18 cellular contexts compared by ENCODE assay signal in genomic region chr7:74267756-74268565, GRCh38. TPM values are rescaled to one million over a fixed set of nuclear protein-coding genes. Genes with fewer than 3 reads are reported as not detected.
DNase-seq lines count a peak whose midpoint lies in the region; ATAC-seq, FAIRE-seq and TF ChIP-seq lines count a peak whose summit lies in the region.
"Had no signal": no experiment of that assay in that cellular context is flagged by ENCODE, and none has a peak within 500 bp of the region (broad histone marks: within the 10 kb centered on the region; RNA-seq: fewer than 3 reads in every experiment).

No MANE protein-coding gene starts in this region.

- BruUV-seq in HepG2 (replicated peaks; lab: Mats Ljungman, UMichigan): no TSS peak

- intact Hi-C loops in HepG2 (cut with micrococcal nuclease; ENCODE audit: unreplicated experiment) (loop anchor here (10.0 kb wide), 1 partner anchor 63 kb away; no protein-coding TSS in a partner anchor), right lobe of liver (cut with DNase I) (no loop called here), esophagus squamous epithelium (cut with DNase I) (no loop called here), lower lobe of right lung (cut with DNase I) (no loop called here)

- H3K4me1 ChIP-seq in HepG2 (ENCODE audit: insufficient read depth, low read length) (peaks cover 79% of the 10 kb centered on the region), right lobe of liver (peaks cover 0 to 12% (median 0%) of the 10 kb centered on the region in 4 donors), esophagus squamous epithelium (peaks cover 4 to 39% (median 7%) of the 10 kb centered on the region in 3 donors), lower lobe of right lung (peaks cover 25% of the 10 kb centered on the region)

- H3K27me3 ChIP-seq in HepG2 (ENCODE audit: control insufficient read depth in 1 of 2, insufficient read depth in 2 of 2, low read length in 2 of 2) (no peaks in the 10 kb centered on the region), right lobe of liver (no peaks in the 10 kb centered on the region), esophagus squamous epithelium (no peaks in the 10 kb centered on the region), lower lobe of right lung (ENCODE audit: low read depth) (no peaks in the 10 kb centered on the region)
- H3K27me3 ChIP-seq: left lung, ovary, transverse colon had no signal

- H3K9ac ChIP-seq in HepG2 (ENCODE audit: insufficient read depth, low read depth, low read length): no peak overlapping the region

- no peaks in the 10 kb centered on the region for H3K36me3 Mint-ChIP-seq in type B pancreatic cell
- no peaks in the 10 kb centered on the region for H3K36me3 Mint-ChIP-seq in T-cell
- H3K36me3 Mint-ChIP-seq: stimulated activated naive B cell treated with anti-CD40 and anti-IgM and Interleukin-4, amounts not matched to agents 10 μg/mL and 1 μg/mL and 100 μg/mL, for 72 hours had no signal

- no peak for FAIRE-seq in HepG2 (lab: Jason Lieb, UNC)
- FAIRE-seq: A204.1, G401.6 had no signal

- peak overlapping the region; percentile 67 for H3K27ac Mint-ChIP-seq in type B pancreatic cell
- H3K27ac Mint-ChIP-seq in T-cell: no peak overlapping the region
- H3K27ac Mint-ChIP-seq: activated naive CD8-positive, alpha-beta T cell treated with anti-CD3 and anti-CD28 coated beads, Interleukin-2, amount 50 U/mL, for 24 hours; stimulated activated naive B cell treated with anti-CD40 and anti-IgM and Interleukin-4, amounts not matched to agents 10 μg/mL and 1 μg/mL and 100 μg/mL, for 72 hours; T-helper 2 cell treated with Interferon-gamma antibody and Interleukin-4, amounts not matched to agents 5 μg/mL and 100 μg/mL, for 36 hours had no signal

- no peak overlapping the region for H2AFZ ChIP-seq in HepG2 (ENCODE audit: low read length)

- in situ Hi-C loops in HepG2 (cut with HindIII; ENCODE audit: extremely low pct_ligation_motif_present, low pct_unique_long_range_greater_than_20kb): no loop called here

- H3K27me3 Mint-ChIP-seq in type B pancreatic cell: no peaks in the 10 kb centered on the region
- peaks cover 0 to 6% of the 10 kb centered on the region in 2 donors for H3K27me3 Mint-ChIP-seq in T-cell
- H3K27me3 Mint-ChIP-seq: stimulated activated naive B cell treated with anti-CD40 and anti-IgM and Interleukin-4, amounts not matched to agents 10 μg/mL and 1 μg/mL and 100 μg/mL, for 72 hours had no signal

- peak overlapping the region in 1 of 3 experiments; percentile 5; a peak in 1 of 6 replicates for H3K4me3 ChIP-seq in HepG2 (replicated peaks in 1 of 3; ENCODE audit: insufficient read depth in 1 of 3, low read depth in 2 of 3, low read length in 3 of 3)
- H3K4me3 ChIP-seq in right lobe of liver: no peak overlapping the region
- H3K4me3 ChIP-seq in esophagus squamous epithelium: no peak overlapping the region
- H3K4me3 ChIP-seq in lower lobe of right lung: no peak overlapping the region
- H3K4me3 ChIP-seq: left lung, ovary, transverse colon had no signal

- TF ChIP-seq POLR2A in HepG2 (IDR thresholded peaks at IDR 0.05; ENCODE audit: insufficient read depth in 1 of 2, low read depth in 2 of 2, low read length in 2 of 2) (no peak), right lobe of liver (IDR thresholded peaks at IDR 0.05) (no peak), esophagus squamous epithelium (IDR thresholded peaks at IDR 0.05) (no peak)

- H4K20me1 ChIP-seq in HepG2 (ENCODE audit: insufficient read depth, low read length): no peaks in the 10 kb centered on the region

- peak overlapping the region; percentile 77 for H3K4me2 ChIP-seq in HepG2 (ENCODE audit: low read depth, low read length)

- ATAC-seq in HepG2 (no peak), right lobe of liver (no peak), T-cell (replicated peaks in 1 of 4) (no peak), lower lobe of right lung (no peak)
- ATAC-seq: activated naive CD8-positive, alpha-beta T cell treated with anti-CD3 and anti-CD28 coated beads, Interleukin-2, amount 50 U/mL, for 24 hours; left lung; sciatic nerve; stimulated activated naive B cell treated with anti-CD40 and anti-IgM and Interleukin-4, amounts not matched to agents 10 μg/mL and 1 μg/mL and 100 μg/mL, for 72 hours had no signal

- H3K36me3 ChIP-seq in HepG2 (replicated peaks in 1 of 2; ENCODE audit: control insufficient read depth in 1 of 2, insufficient read depth in 2 of 2, low read length in 2 of 2) (no peaks in the 10 kb centered on the region), right lobe of liver (no peaks in the 10 kb centered on the region), esophagus squamous epithelium (no peaks in the 10 kb centered on the region), lower lobe of right lung (no peaks in the 10 kb centered on the region)
- H3K36me3 ChIP-seq: left lung, ovary, transverse colon had no signal

- CTCF ChIA-PET in HepG2 (lab: Yijun Ruan, JAX; ENCODE audit: low intra/inter-chr PET ratio, low total read pairs): no interaction called here
- CTCF ChIA-PET in T-cell (lab: Charles Lee): interaction anchor here in 1 of 2 donors (0.7 kb wide), 1 partner anchor 13 kb away, joined by 5 read pairs; no protein-coding TSS in a partner anchor

- H3K4me3 Mint-ChIP-seq in type B pancreatic cell (peak overlapping the region; percentile 59), T-cell (no peak overlapping the region)
- H3K4me3 Mint-ChIP-seq: activated naive CD8-positive, alpha-beta T cell treated with anti-CD3 and anti-CD28 coated beads, Interleukin-2, amount 50 U/mL, for 24 hours; T-helper 2 cell treated with Interferon-gamma antibody and Interleukin-4, amounts not matched to agents 5 μg/mL and 100 μg/mL, for 36 hours had no signal

- H3K9me3 ChIP-seq in HepG2 (ENCODE audit: low read length) (no peaks in the 10 kb centered on the region), right lobe of liver (no peaks in the 10 kb centered on the region), esophagus squamous epithelium (no peaks in the 10 kb centered on the region), lower lobe of right lung (no peaks in the 10 kb centered on the region)
- H3K9me3 ChIP-seq: left lung, ovary, transverse colon had no signal

- H3K27ac ChIP-seq in HepG2 (ENCODE audit: extremely low read length, insufficient read depth, low read length): no peak overlapping the region
- H3K27ac ChIP-seq in right lobe of liver: no peak overlapping the region
- H3K27ac ChIP-seq in esophagus squamous epithelium: peak overlapping the region; percentile 24 to 74 (median 72)
- no peak overlapping the region for H3K27ac ChIP-seq in lower lobe of right lung
- H3K27ac ChIP-seq: C4-2B, left lung, ovary, transverse colon had no signal

- peaks cover 21% of the 10 kb centered on the region for H3K4me1 Mint-ChIP-seq in type B pancreatic cell (ENCODE audit: unreplicated experiment)
- H3K4me1 Mint-ChIP-seq in T-cell: peaks cover 0 to 15% (median 9%) of the 10 kb centered on the region in 3 donors

- 14% methylated on average over 13 of the region's 13 CpGs for WGBS in HepG2 (ENCODE audit: low lambda C conversion rate)
- 74% methylated on average over 10 of the region's 13 CpGs for WGBS in right lobe of liver (ENCODE audit: insufficient coverage, low coverage, low lambda C conversion rate, missing lambda C conversion rate)
- 35 to 38% methylated on average over 11 to 13 of the region's 13 CpGs for WGBS in esophagus squamous epithelium, 2 donors

- H3K9me3 Mint-ChIP-seq in type B pancreatic cell: no peaks in the 10 kb centered on the region
- H3K9me3 Mint-ChIP-seq in T-cell: no peaks in the 10 kb centered on the region
- H3K9me3 Mint-ChIP-seq: activated naive CD8-positive, alpha-beta T cell treated with anti-CD3 and anti-CD28 coated beads, Interleukin-2, amount 50 U/mL, for 24 hours; stimulated activated naive B cell treated with anti-CD40 and anti-IgM and Interleukin-4, amounts not matched to agents 10 μg/mL and 1 μg/mL and 100 μg/mL, for 72 hours; T-helper 2 cell treated with Interferon-gamma antibody and Interleukin-4, amounts not matched to agents 5 μg/mL and 100 μg/mL, for 36 hours had no signal

- H3K79me2 ChIP-seq in HepG2 (ENCODE audit: insufficient read depth, low read length): no peaks in the 10 kb centered on the region

- TF ChIP-seq EP300 in HepG2 (IDR thresholded peaks at IDR 0.05; ENCODE audit: low read depth in 2 of 2, low read length in 2 of 2) (no peak), HepG2 (CRISPR knock-in tag; IDR thresholded peaks at IDR 0.05; ENCODE audit: borderline replicate concordance) (no peak)

- POLR2A ChIA-PET in HepG2 (lab: Yijun Ruan, JAX) (interaction anchor here (0.8 to 5.9 kb wide), 5 partner anchors 12 to 64 kb away, joined by 3 to 60 read pairs (median 5); partner anchors contain the start of genes CLIP2 and RFC2), T-cell (lab: Charles Lee) (interaction anchor here in 1 of 2 donors (0.6 kb wide), 1 partner anchor 80 kb away, joined by 3 read pairs; no protein-coding TSS in a partner anchor)

- DNase-seq in HepG2 (ENCODE audit: low spot score) (no peak), right lobe of liver (no peak), esophagus squamous epithelium (lab: John Stamatoyannopoulos, UW) (no peak), type B pancreatic cell (ENCODE audit: extremely low spot score, unreplicated experiment) (no peak), T-cell (no peak), lower lobe of right lung (no peak)
- DNase-seq: activated CD4-positive, CD25-positive, alpha-beta regulatory T cell; activated naive CD8-positive, alpha-beta T cell treated with anti-CD3 and anti-CD28 coated beads, Interleukin-2, amount 50 U/mL, for 24 hours; left lung; NCI-H2171; ovary; stimulated activated naive B cell treated with anti-CD40 and anti-IgM and Interleukin-4, amounts not matched to agents 10 μg/mL and 1 μg/mL and 100 μg/mL, for 72 hours; transverse colon had no signal

- no peak for TF ChIP-seq RAD21 in HepG2 (CRISPR knock-in tag; IDR thresholded peaks at IDR 0.05)

- TF ChIP-seq CTCF in HepG2 (CRISPR knock-in tag; IDR thresholded peaks at IDR 0.05): no peak
- no peak for TF ChIP-seq CTCF in right lobe of liver (IDR thresholded peaks at IDR 0.05)
- TF ChIP-seq CTCF in esophagus squamous epithelium (IDR thresholded peaks at IDR 0.05): no peak
- no peak for TF ChIP-seq CTCF in type B pancreatic cell (conservative IDR thresholded peaks at IDR 0.05)
- TF ChIP-seq CTCF in lower lobe of right lung (IDR thresholded peaks at IDR 0.05): no peak

RNA-seq across cellular contexts. Expression of gene RFC2, which starts 13.8 kb away (rescaled TPM):
- total RNA-seq in HepG2 (2016; rRNA removed; fragmentation: Illumina TruSeq; extraction: Trizol) (43.5 and 51.2 TPM in 2 replicates), right lobe of liver (10 to 100 TPM in 5 of 6 experiments, 1 to 10 TPM in 1; 8.0 to 21.3 (median 12.2) TPM), esophagus squamous epithelium (10 to 100 TPM; 12.5 to 37.9 (median 22.4) TPM), type B pancreatic cell (ENCODE audit: low replicate concordance) (26.5 and 40.9 TPM in 2 replicates), T-cell (10 to 100 TPM; 13.3 to 17.6 (median 14.8) TPM), lower lobe of right lung (18.5 TPM)
- 22.7 TPM in 2 replicates for total RNA-seq in HepG2 (2016; cell fraction: cytosol; rRNA removed; fragmentation: Illumina TruSeq; extraction: Trizol; ENCODE audit: low read depth)
- total RNA-seq in HepG2 (2016; cell fraction: insoluble cytoplasmic fraction; rRNA removed; fragmentation: Illumina TruSeq; extraction: Trizol): 44.7 and 55.0 TPM in 2 replicates
- 29.4 and 29.5 TPM in 2 replicates for total RNA-seq in HepG2 (2016; cell fraction: membrane; rRNA removed; fragmentation: Illumina TruSeq; extraction: Trizol)
- total RNA-seq in HepG2 (2016; cell fraction: nucleus; rRNA removed; fragmentation: Illumina TruSeq; extraction: Trizol): 16.1 and 16.4 TPM in 2 replicates
- polyA plus RNA-seq in HepG2 (2011; rRNA removed): 14.2 and 14.6 TPM in 2 replicates
- 12.7 and 17.2 TPM in 2 replicates for polyA plus RNA-seq in HepG2 (2011; cell fraction: cytosol; rRNA removed)
- 4.5 TPM in 2 replicates for polyA plus RNA-seq in HepG2 (2011; cell fraction: nucleus; rRNA removed)
- 8.2 and 15.6 TPM in 2 replicates for polyA plus RNA-seq in HepG2 (2012)
- 20.5 and 22.0 TPM in 2 replicates for polyA plus RNA-seq in HepG2 (2016; cell fraction: cytosol; fragmentation: Illumina TruSeq; extraction: Trizol; ENCODE audit: low read depth)
- 64.2 and 73.3 TPM in 2 replicates for polyA plus RNA-seq in HepG2 (2016; cell fraction: insoluble cytoplasmic fraction; fragmentation: Illumina TruSeq; extraction: Trizol; ENCODE audit: low read depth)
- 28.2 TPM in 2 replicates for polyA plus RNA-seq in HepG2 (2016; cell fraction: membrane; fragmentation: Illumina TruSeq; extraction: Trizol; ENCODE audit: low read depth)
- polyA plus RNA-seq in HepG2 (2016; cell fraction: nucleus; fragmentation: Illumina TruSeq; extraction: Trizol; ENCODE audit: insufficient read depth, low read depth): 27.9 and 32.8 TPM in 2 replicates
- polyA minus RNA-seq in HepG2 (2011; rRNA and poly(A)+ RNA removed; ENCODE audit: low replicate concordance): 19.7 and 106 TPM in 2 replicates
- 11.3 and 12.6 TPM in 2 replicates for polyA minus RNA-seq in HepG2 (2011; cell fraction: cytosol; rRNA and poly(A)+ RNA removed)
- polyA minus RNA-seq in HepG2 (2011; cell fraction: nucleus; rRNA and poly(A)+ RNA removed): 9.6 and 11.5 TPM in 2 replicates

RNA-seq across cellular contexts. Expression of gene CLIP2, which starts 21.2 kb away (rescaled TPM):
- total RNA-seq in HepG2 (2016; rRNA removed; fragmentation: Illumina TruSeq; extraction: Trizol) (13.6 and 17.4 TPM in 2 replicates), right lobe of liver (1 to 10 TPM; 2.8 to 6.8 (median 4.2) TPM), esophagus squamous epithelium (10 to 100 TPM in 2 of 4 donors, 1 to 10 TPM in 2; 5.6 to 20.8 (median 10.2) TPM), type B pancreatic cell (ENCODE audit: low replicate concordance) (45.0 and 48.9 TPM in 2 replicates), T-cell (1 to 10 TPM; 3.1 to 8.5 (median 6.3) TPM), lower lobe of right lung (24.1 TPM)
- total RNA-seq in HepG2 (2016; cell fraction: cytosol; rRNA removed; fragmentation: Illumina TruSeq; extraction: Trizol; ENCODE audit: low read depth): 7.5 and 7.6 TPM in 2 replicates
- total RNA-seq in HepG2 (2016; cell fraction: insoluble cytoplasmic fraction; rRNA removed; fragmentation: Illumina TruSeq; extraction: Trizol): 10.6 and 19.9 TPM in 2 replicates
- total RNA-seq in HepG2 (2016; cell fraction: membrane; rRNA removed; fragmentation: Illumina TruSeq; extraction: Trizol): 9.6 and 10.3 TPM in 2 replicates
- total RNA-seq in HepG2 (2016; cell fraction: nucleus; rRNA removed; fragmentation: Illumina TruSeq; extraction: Trizol): 15.2 and 16.4 TPM in 2 replicates
- 6.5 and 9.2 TPM in 2 replicates for polyA plus RNA-seq in HepG2 (2011; rRNA removed)
- 6.5 and 7.4 TPM in 2 replicates for polyA plus RNA-seq in HepG2 (2011; cell fraction: cytosol; rRNA removed)
- polyA plus RNA-seq in HepG2 (2011; cell fraction: nucleus; rRNA removed): 19.0 and 19.1 TPM in 2 replicates
- 14.2 and 32.5 TPM in 2 replicates for polyA plus RNA-seq in HepG2 (2012)
- 1.6 and 1.8 TPM in 2 replicates for polyA plus RNA-seq in HepG2 (2016; cell fraction: cytosol; fragmentation: Illumina TruSeq; extraction: Trizol; ENCODE audit: low read depth)
- polyA plus RNA-seq in HepG2 (2016; cell fraction: insoluble cytoplasmic fraction; fragmentation: Illumina TruSeq; extraction: Trizol; ENCODE audit: low read depth): 10.0 and 13.1 TPM in 2 replicates
- polyA plus RNA-seq in HepG2 (2016; cell fraction: membrane; fragmentation: Illumina TruSeq; extraction: Trizol; ENCODE audit: low read depth): 4.5 and 5.2 TPM in 2 replicates
- polyA plus RNA-seq in HepG2 (2016; cell fraction: nucleus; fragmentation: Illumina TruSeq; extraction: Trizol; ENCODE audit: insufficient read depth, low read depth): 22.6 and 24.8 TPM in 2 replicates
- polyA minus RNA-seq in HepG2 (2011; rRNA and poly(A)+ RNA removed; ENCODE audit: low replicate concordance): 2.9 and 19.1 TPM in 2 replicates
- polyA minus RNA-seq in HepG2 (2011; cell fraction: cytosol; rRNA and poly(A)+ RNA removed): 9.1 and 11.1 TPM in 2 replicates
- 14.3 and 17.3 TPM in 2 replicates for polyA minus RNA-seq in HepG2 (2011; cell fraction: nucleus; rRNA and poly(A)+ RNA removed)

RNA-seq across cellular contexts. Expression of gene LAT2, which starts 58.2 kb away (rescaled TPM):
- 0.83 and 1.00 TPM in 2 replicates for total RNA-seq in HepG2 (2016; rRNA removed; fragmentation: Illumina TruSeq; extraction: Trizol)
- total RNA-seq in HepG2 (2016; cell fraction: cytosol; rRNA removed; fragmentation: Illumina TruSeq; extraction: Trizol; ENCODE audit: low read depth): 0.18 and 0.20 TPM in 2 replicates
- 0.93 and 0.97 TPM in 2 replicates for total RNA-seq in HepG2 (2016; cell fraction: insoluble cytoplasmic fraction; rRNA removed; fragmentation: Illumina TruSeq; extraction: Trizol)
- total RNA-seq in HepG2 (2016; cell fraction: membrane; rRNA removed; fragmentation: Illumina TruSeq; extraction: Trizol): 0.31 and 0.43 TPM in 2 replicates
- total RNA-seq in HepG2 (2016; cell fraction: nucleus; rRNA removed; fragmentation: Illumina TruSeq; extraction: Trizol): 0.44 and 0.78 TPM in 2 replicates
- polyA plus RNA-seq in HepG2 (2011; rRNA removed): 0.75 and 0.95 TPM in 2 replicates
- 0.67 and 0.77 TPM in 2 replicates for polyA plus RNA-seq in HepG2 (2011; cell fraction: cytosol; rRNA removed)
- polyA plus RNA-seq in HepG2 (2011; cell fraction: nucleus; rRNA removed): 0.90 and 1.1 TPM in 2 replicates
- 0.32 and 0.43 TPM in 2 replicates for polyA plus RNA-seq in HepG2 (2012)
- polyA plus RNA-seq in HepG2 (2016; cell fraction: cytosol; fragmentation: Illumina TruSeq; extraction: Trizol; ENCODE audit: low read depth): 0.17 and 0.32 TPM in 2 replicates
- 0.59 and 1.4 TPM in 2 replicates for polyA plus RNA-seq in HepG2 (2016; cell fraction: insoluble cytoplasmic fraction; fragmentation: Illumina TruSeq; extraction: Trizol; ENCODE audit: low read depth)
- polyA plus RNA-seq in HepG2 (2016; cell fraction: membrane; fragmentation: Illumina TruSeq; extraction: Trizol; ENCODE audit: low read depth): 0.66 and 0.90 TPM in 2 replicates
- polyA plus RNA-seq in HepG2 (2016; cell fraction: nucleus; fragmentation: Illumina TruSeq; extraction: Trizol; ENCODE audit: insufficient read depth, low read depth): 0.67 and 2.3 TPM in 2 replicates
- polyA minus RNA-seq in HepG2 (2011; rRNA and poly(A)+ RNA removed; ENCODE audit: low replicate concordance): 0.62 and 1.2 TPM in 2 replicates
- not detected in 2 replicates for polyA minus RNA-seq in HepG2 (2011; cell fraction: cytosol; rRNA and poly(A)+ RNA removed)
- polyA minus RNA-seq in HepG2 (2011; cell fraction: nucleus; rRNA and poly(A)+ RNA removed): 0.25 TPM in 1 of 2 replicates, not detected in the other
- 10 to 100 TPM in 1 of 6 experiments, 1 to 10 TPM in 5; 3.8 to 10.6 (median 6.6) TPM for total RNA-seq in right lobe of liver
- 1 to 10 TPM; 1.3 to 7.0 (median 4.1) TPM for total RNA-seq in esophagus squamous epithelium
- total RNA-seq in type B pancreatic cell (ENCODE audit: low replicate concordance): 0.24 and 0.89 TPM in 2 replicates
- total RNA-seq in T-cell: 10 to 100 TPM in 1 of 5 donors, 1 to 10 TPM in 4; 4.1 to 12.3 (median 6.4) TPM
- 64.7 TPM for total RNA-seq in lower lobe of right lung

Comparison
In these comparisons a context has a peak if more than half of its experiments do, and no peak if none do; other contexts are left out.
1. H3K27ac ChIP-seq: peak in esophagus squamous epithelium (4 of 4); none in HepG2 (single experiment), right lobe of liver (0 of 3) and lower lobe of right lung (single experiment).